ENCODE assay signal across 1 cellular context in the genomic region with DNA sequence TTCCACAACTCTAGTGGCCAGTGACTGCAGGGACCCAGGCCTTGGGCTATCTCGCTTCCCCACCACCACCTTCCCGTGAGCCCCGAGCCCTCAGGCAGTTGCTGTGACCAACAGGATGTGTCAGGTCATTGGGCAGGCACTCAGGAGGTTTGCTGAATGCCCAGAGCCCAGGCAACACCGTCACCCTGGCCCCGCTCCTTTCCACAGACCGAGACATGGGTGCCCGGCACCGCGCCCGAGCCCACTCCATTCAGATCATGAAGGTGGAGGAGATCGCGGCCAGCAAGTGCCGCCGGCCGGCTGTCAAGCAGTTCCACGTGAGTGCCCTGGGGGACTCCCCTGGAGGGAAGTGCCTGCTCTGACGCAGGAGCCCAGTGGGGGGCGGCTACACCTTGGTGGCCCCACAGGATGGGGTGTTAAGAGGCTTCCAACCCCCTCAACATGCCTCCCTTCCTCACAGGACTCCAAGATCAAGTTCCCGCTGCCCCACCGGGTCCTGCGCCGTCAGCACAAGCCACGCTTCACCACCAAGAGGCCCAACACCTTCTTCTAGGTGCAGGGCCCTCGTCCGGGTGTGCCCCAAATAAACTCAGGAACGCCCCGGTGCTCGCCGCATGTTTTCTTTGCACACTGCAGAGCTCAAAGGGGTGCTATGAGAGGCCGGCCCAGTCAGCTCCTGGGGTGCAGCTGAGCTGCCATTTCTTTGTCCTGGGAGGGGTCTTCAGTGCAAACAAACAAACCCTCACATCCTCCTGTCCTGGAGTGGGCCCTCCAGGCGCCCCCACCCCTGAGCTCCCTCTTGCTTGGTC.
TF ChIP-seq lines count a peak whose summit lies in the region.

No MANE protein-coding gene starts in this region.

TF ChIP-seq in IMR-90, 13 proteins besides CTCF, POLR2A, EP300 and RAD21:
- TF ChIP-seq CEBPB (IDR thresholded peaks at IDR 0.05; ENCODE audit: low read depth, low read length) (no peak), MAZ (IDR thresholded peaks at IDR 0.05; ENCODE audit: borderline replicate concordance, low read depth, low read length) (no peak), MXI1 (IDR thresholded peaks at IDR 0.05; ENCODE audit: borderline replicate concordance, low read depth, low read length) (no peak), NFE2L2 (IDR thresholded peaks at IDR 0.05; ENCODE audit: low read depth, low read length) (no peak), SMC3 (IDR thresholded peaks at IDR 0.05; ENCODE audit: low read depth, low read length) (no peak), MAFK (IDR thresholded peaks at IDR 0.05; ENCODE audit: low read depth, low read length) (no peak), BHLHE40 (IDR thresholded peaks at IDR 0.05; ENCODE audit: low read depth, low read length) (no peak), RCOR1 (IDR thresholded peaks at IDR 0.05; ENCODE audit: insufficient replicate concordance, low read length) (no peak), CHD1 (IDR thresholded peaks at IDR 0.05; ENCODE audit: low read depth, low read length) (no peak), FOS (IDR thresholded peaks at IDR 0.05; ENCODE audit: low read depth, low read length) (no peak), RFX5 (IDR thresholded peaks at IDR 0.05; ENCODE audit: low read depth, low read length) (no peak)
- TF ChIP-seq, protein P1, sequence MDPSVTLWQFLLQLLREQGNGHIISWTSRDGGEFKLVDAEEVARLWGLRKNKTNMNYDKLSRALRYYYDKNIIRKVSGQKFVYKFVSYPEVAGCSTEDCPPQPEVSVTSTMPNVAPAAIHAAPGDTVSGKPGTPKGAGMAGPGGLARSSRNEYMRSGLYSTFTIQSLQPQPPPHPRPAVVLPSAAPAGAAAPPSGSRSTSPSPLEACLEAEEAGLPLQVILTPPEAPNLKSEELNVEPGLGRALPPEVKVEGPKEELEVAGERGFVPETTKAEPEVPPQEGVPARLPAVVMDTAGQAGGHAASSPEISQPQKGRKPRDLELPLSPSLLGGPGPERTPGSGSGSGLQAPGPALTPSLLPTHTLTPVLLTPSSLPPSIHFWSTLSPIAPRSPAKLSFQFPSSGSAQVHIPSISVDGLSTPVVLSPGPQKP (IDR thresholded peaks at IDR 0.05; ENCODE audit: borderline replicate concordance, low read depth, low read length), result no peak
- TF ChIP-seq, protein P2, sequence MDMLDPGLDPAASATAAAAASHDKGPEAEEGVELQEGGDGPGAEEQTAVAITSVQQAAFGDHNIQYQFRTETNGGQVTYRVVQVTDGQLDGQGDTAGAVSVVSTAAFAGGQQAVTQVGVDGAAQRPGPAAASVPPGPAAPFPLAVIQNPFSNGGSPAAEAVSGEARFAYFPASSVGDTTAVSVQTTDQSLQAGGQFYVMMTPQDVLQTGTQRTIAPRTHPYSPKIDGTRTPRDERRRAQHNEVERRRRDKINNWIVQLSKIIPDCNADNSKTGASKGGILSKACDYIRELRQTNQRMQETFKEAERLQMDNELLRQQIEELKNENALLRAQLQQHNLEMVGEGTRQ (IDR thresholded peaks at IDR 0.05; ENCODE audit: low read depth, low read length), result no peak
